Comparison of ENCODE assay signal across 21 cellular contexts in the genomic region with DNA sequence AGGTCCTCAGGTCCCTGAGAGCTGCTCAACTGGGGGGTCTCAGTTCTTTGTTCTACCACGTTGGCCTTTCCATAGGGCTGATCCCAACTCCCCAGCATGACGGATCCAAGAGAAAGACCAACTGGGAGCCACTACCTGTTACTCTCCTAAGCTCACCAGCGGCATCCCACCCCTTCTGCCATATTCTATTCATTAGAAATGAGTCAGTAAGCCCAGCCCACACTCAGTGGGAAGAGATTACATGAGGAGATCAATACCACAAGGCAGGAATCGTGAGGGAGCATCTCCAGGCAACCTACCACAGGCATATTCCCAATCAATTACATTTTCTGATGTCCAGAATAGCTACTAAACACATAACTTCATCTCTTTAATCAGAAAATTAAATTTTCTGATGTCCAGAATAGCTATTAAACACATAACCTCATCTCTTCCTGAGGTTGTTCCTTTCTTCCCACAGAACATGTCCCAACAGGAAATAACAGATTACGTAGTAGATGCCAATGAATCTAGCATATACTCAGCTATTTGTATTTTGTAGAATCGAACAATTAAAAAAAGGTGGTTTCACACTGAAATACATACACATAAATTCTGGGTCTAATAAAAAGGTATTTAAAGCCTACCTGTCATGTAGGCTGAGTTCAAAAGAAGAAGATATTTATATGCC.
DNase-seq lines count a peak whose midpoint lies in the region; FAIRE-seq and TF ChIP-seq lines count a peak whose summit lies in the region.
"Had no signal": no experiment of that assay in that cellular context is flagged by ENCODE, and none has a peak within 500 bp of the region (broad histone marks: within the 10 kb centered on the region; RNA-seq: fewer than 3 reads in every experiment).

No MANE protein-coding gene starts in this region.

- no peak overlapping the region for H3K23ac ChIP-seq in mesenchymal stem cell (ENCODE audit: low read length in 2 of 2)

- peak overlapping the region; percentile 87 for H2BK120ac ChIP-seq in mesenchymal stem cell (ENCODE audit: low read depth, low read length)

- peaks cover 12% of the 10 kb centered on the region for H3K79me1 ChIP-seq in mesenchymal stem cell (replicated peaks; ENCODE audit: low read length, poor library complexity, severe bottlenecking)

- peak overlapping the region; percentile 81 for H4K8ac ChIP-seq in mesenchymal stem cell (ENCODE audit: low read length)

- no peaks in the 10 kb centered on the region for H3K36me3 Mint-ChIP-seq in Caco-2 (ENCODE audit: insufficient read depth, unreplicated experiment)

- peak overlapping the region; percentile 70 to 88 for H3K18ac ChIP-seq in mesenchymal stem cell (ENCODE audit: low read depth in 1 of 2, low read length in 2 of 2)

- H3K9ac ChIP-seq in mesenchymal stem cell (ENCODE audit: low read length): no peak overlapping the region

- POLR2A ChIA-PET in Caco-2 (lab: Charles Lee): no interaction called here

- H3K4me3 Mint-ChIP-seq in Caco-2 (ENCODE audit: unreplicated experiment): no peak overlapping the region
- H3K4me3 Mint-ChIP-seq: CD4-positive, alpha-beta T cell had no signal

- no peak for TF ChIP-seq POLR2A in H54 (IDR thresholded peaks at IDR 0.05; ENCODE audit: low read depth, low read length)

- H3K14ac ChIP-seq in mesenchymal stem cell (ENCODE audit: low read length in 2 of 2): no peak overlapping the region

- H3K4me1 ChIP-seq in mesenchymal stem cell (ENCODE audit: control insufficient read depth, insufficient read depth, low read depth, low read length) (peaks cover 7% of the 10 kb centered on the region), Caco-2 (no peaks in the 10 kb centered on the region), tibial artery (no peaks in the 10 kb centered on the region)
- H3K4me1 ChIP-seq: SJCRH30 had no signal

- peak overlapping the region; percentile 57 to 78 for H3K4ac ChIP-seq in mesenchymal stem cell (ENCODE audit: low read depth in 1 of 2, low read length in 2 of 2)

- WGBS in mesenchymal stem cell: 95% methylated on average over 4 of the region's 6 CpGs

- TF ChIP-seq CTCF in epithelial cell of esophagus (IDR thresholded peaks at IDR 0.05; ENCODE audit: insufficient read depth, low read depth, low read length, missing control alignments): no peak
- no peak for TF ChIP-seq CTCF in Caco-2 (IDR thresholded peaks at IDR 0.05; ENCODE audit: insufficient read depth in 1 of 2, low read depth in 1 of 2, low read length in 1 of 2, severe bottlenecking in 1 of 2, unreplicated experiment in 1 of 2)
- TF ChIP-seq CTCF in tibial artery (IDR thresholded peaks at IDR 0.05): no peak

- no peaks in the 10 kb centered on the region for H3K36me3 ChIP-seq in mesenchymal stem cell (ENCODE audit: control insufficient read depth in 1 of 2, insufficient read depth in 2 of 2, low read depth in 1 of 2, low read length in 2 of 2)
- H3K36me3 ChIP-seq in Caco-2 (ENCODE audit: control insufficient read depth, insufficient read depth, low read length): no peaks in the 10 kb centered on the region
- H3K36me3 ChIP-seq in tibial artery: no peaks in the 10 kb centered on the region
- H3K36me3 ChIP-seq: MG63, SJCRH30 had no signal

- H4K91ac ChIP-seq in mesenchymal stem cell (ENCODE audit: low read length): peak overlapping the region; percentile 77

- CTCF ChIA-PET in Caco-2 (lab: Charles Lee): no interaction called here

- no peaks in the 10 kb centered on the region for H3K4me1 Mint-ChIP-seq in Caco-2 (ENCODE audit: low read depth, unreplicated experiment)

- H3K9me3 ChIP-seq in mesenchymal stem cell (ENCODE audit: control insufficient read depth, low read length) (no peaks in the 10 kb centered on the region), Caco-2 (no peaks in the 10 kb centered on the region), tibial artery (no peaks in the 10 kb centered on the region)
- H3K9me3 ChIP-seq: MG63, SJCRH30 had no signal

- peak overlapping the region; percentile 80 to 92 for H2BK12ac ChIP-seq in mesenchymal stem cell (ENCODE audit: low read length in 2 of 2)

- H3K27me3 Mint-ChIP-seq in Caco-2 (ENCODE audit: insufficient read depth, unreplicated experiment): peaks cover 5% of the 10 kb centered on the region
- H3K27me3 Mint-ChIP-seq: CD4-positive, alpha-beta T cell had no signal

- no peak overlapping the region for H2AFZ ChIP-seq in mesenchymal stem cell (ENCODE audit: low read depth, low read length)
- H2AFZ ChIP-seq: PC-9 had no signal

- H3K4me2 ChIP-seq in mesenchymal stem cell (ENCODE audit: low read length, poor library complexity, severe bottlenecking): no peak overlapping the region
- H3K4me2 ChIP-seq: PC-9 had no signal

- no peaks in the 10 kb centered on the region for H3K27me3 ChIP-seq in mesenchymal stem cell (ENCODE audit: control insufficient read depth in 1 of 2, insufficient read depth in 1 of 2, low read length in 2 of 2)
- no peaks in the 10 kb centered on the region for H3K27me3 ChIP-seq in Caco-2 (replicated peaks; ENCODE audit: control insufficient read depth, insufficient read depth, low read length)
- no peaks in the 10 kb centered on the region for H3K27me3 ChIP-seq in tibial artery
- H3K27me3 ChIP-seq: MG63, SJCRH30 had no signal

- intact Hi-C loops in Caco-2 (cut with micrococcal nuclease; ENCODE audit: unreplicated experiment): no loop called here
- intact Hi-C loops in tibial artery (cut with DNase I; ENCODE audit: low total_unique reads): no loop called here

- no peak overlapping the region for H3K27ac Mint-ChIP-seq in Caco-2 (ENCODE audit: unreplicated experiment)
- H3K27ac Mint-ChIP-seq: CD4-positive, alpha-beta T cell had no signal

- peak overlapping the region; percentile 26 for H2AK5ac ChIP-seq in mesenchymal stem cell (ENCODE audit: low read length, severe bottlenecking)

- H3K27ac ChIP-seq in mesenchymal stem cell (ENCODE audit: low read length, poor library complexity, severe bottlenecking) (no peak overlapping the region), tibial artery (no peak overlapping the region)
- H3K27ac ChIP-seq: PC-9, SJCRH30 had no signal

- no peaks in the 10 kb centered on the region for H3K9me3 Mint-ChIP-seq in Caco-2 (ENCODE audit: unreplicated experiment)

- no peak overlapping the region for H2BK5ac ChIP-seq in mesenchymal stem cell (ENCODE audit: low read depth, low read length, poor library complexity, severe bottlenecking)

- H3K4me3 ChIP-seq in epithelial cell of esophagus (ENCODE audit: low read length) (no peak overlapping the region), mesenchymal stem cell (ENCODE audit: insufficient read depth in 1 of 2, low read depth in 1 of 2, low read length in 2 of 2) (no peak overlapping the region), Caco-2 (ENCODE audit: low read depth, low read length) (no peak overlapping the region), tibial artery (no peak overlapping the region)
- H3K4me3 ChIP-seq: MG63, PC-9, SJCRH30 had no signal

- BruUV-seq in Caco-2 (replicated peaks; lab: Mats Ljungman, UMichigan): no TSS peak

- DNase-seq in H54 (ENCODE audit: insufficient read length, low spot score) (no peak), amniotic epithelial cell (ENCODE audit: low read depth) (peak; percentile 25), epithelial cell of esophagus (ENCODE audit: low read depth) (peak; percentile 71), mesenchymal stem cell (peak; percentile 33), Caco-2 (no peak), tibial artery (no peak)
- no peak for DNase-seq in effector CD4-positive, alpha-beta T cell
- DNase-seq in effector CD8-positive, alpha-beta T cell (lab: John Stamatoyannopoulos, UW): no peak
- DNase-seq: Calu3; CD4-positive, alpha-beta T cell; GF-D8; MG63; NCI-H1048; NCI-H1436; NCI-H1930; NCI-H345; NCI-H524 treated with DMSO at 0.1 percent for 48 hours; PC-9; SJCRH30; SW 1271 had no signal

- peak; percentile 80 for FAIRE-seq in H54 (lab: Jason Lieb, UNC)
- FAIRE-seq: H1 had no signal

- H2BK15ac ChIP-seq in mesenchymal stem cell (ENCODE audit: low read depth, poor library complexity, severe bottlenecking): peak overlapping the region; percentile 5

Comparison
In these comparisons a context has a peak if more than half of its experiments do, and no peak if none do; other contexts are left out.
1. DNase-seq: peak in amniotic epithelial cell (single experiment), epithelial cell of esophagus (single experiment) and mesenchymal stem cell (single experiment); none in H54 (single experiment), effector CD4-positive, alpha-beta T cell (single experiment), Caco-2 (0 of 2), tibial artery (0 of 2) and effector CD8-positive, alpha-beta T cell (single experiment).